In the genomic region with DNA sequence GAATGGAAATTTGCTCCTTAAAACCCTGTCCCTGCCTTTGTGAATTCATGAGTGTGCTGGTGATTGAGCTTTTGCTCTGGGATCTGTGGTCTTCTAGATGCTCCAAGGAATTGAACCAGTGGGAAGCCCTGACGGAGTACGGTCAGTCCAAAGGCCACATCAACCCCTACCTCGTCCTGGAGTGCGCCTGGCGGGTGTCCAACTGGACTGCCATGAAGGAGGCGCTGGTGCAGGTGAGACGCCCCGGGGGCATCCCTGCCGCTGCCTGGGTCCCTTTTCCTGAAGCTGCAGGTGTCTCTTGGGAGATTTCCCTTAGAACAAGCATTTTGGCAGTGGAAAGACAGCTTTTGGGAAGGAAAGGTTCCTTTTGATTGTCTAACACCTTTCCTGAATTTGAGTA, we compare ENCODE assay signal across 17 cellular contexts.
"Had no signal": no experiment of that assay in that cellular context is flagged by ENCODE, and none has a peak within 500 bp of the region (broad histone marks: within the 10 kb centered on the region; RNA-seq: fewer than 3 reads in every experiment).

No MANE protein-coding gene starts in this region.

- H3K27ac ChIP-seq: heart left ventricle, left lung, lower lobe of right lung, parathyroid adenoma, prostate gland, right lobe of liver, uterus had no signal

- H3K27ac Mint-ChIP-seq: memory B cell, nephron had no signal

- H3K4me3 Mint-ChIP-seq: memory B cell, naive B cell, nephron had no signal

- DNase-seq: effector memory CD4-positive, alpha-beta T cell; heart left ventricle; hippocampal formation; left lung; lower lobe of right lung; midbrain; naive B cell; right lobe of liver; stimulated activated CD4-positive, alpha-beta T cell treated with anti-CD3 and anti-CD28 coated beads, Interleukin-12 subunit alpha, Interleukin-12 subunit beta, amount 100 ng/mL, for 4 hours; stimulated activated naive CD4-positive, alpha-beta T cell treated with Interleukin-2 at 50 U/mL for 16 hours; trophoblast cell; uterus had no signal

- H3K27me3 ChIP-seq: heart left ventricle, left lung, right lobe of liver, uterus had no signal

- H3K4me1 ChIP-seq: left lung, lower lobe of right lung, prostate gland, right lobe of liver, uterus had no signal

- H3K4me3 ChIP-seq: heart left ventricle, left lung, lower lobe of right lung, prostate gland, right lobe of liver, skin epidermis, uterus had no signal

- H3K9me3 Mint-ChIP-seq: memory B cell, naive B cell, nephron had no signal

- H3K36me3 ChIP-seq: uterus had no signal

- H3K9me3 ChIP-seq: heart left ventricle, left lung, lower lobe of right lung, prostate gland, right lobe of liver, uterus had no signal

- H3K27me3 Mint-ChIP-seq: memory B cell, naive B cell had no signal

- H3K4me1 Mint-ChIP-seq: memory B cell, nephron had no signal
